Comparison of ENCODE assay signal across 22 cellular contexts in the genomic region with DNA sequence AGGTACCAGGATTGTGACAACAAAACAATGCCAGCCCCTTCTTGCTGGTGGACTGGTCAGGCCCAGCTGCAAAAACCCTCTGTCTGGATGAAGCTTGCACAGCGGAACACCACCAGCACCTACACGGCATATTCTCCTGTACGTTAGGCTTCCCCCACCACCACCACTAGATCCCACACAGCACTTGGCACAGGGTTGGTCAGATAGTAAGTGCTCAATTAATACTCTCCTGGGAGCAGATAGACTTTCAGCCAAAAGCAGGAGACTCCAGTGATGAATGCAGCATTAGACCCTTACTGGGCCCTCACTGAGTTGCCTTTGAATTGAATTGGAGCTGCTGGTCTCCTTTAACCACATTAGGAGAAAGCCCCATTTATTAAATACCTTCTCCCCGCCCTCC.
DNase-seq lines count a peak whose midpoint lies in the region; ATAC-seq, FAIRE-seq and TF ChIP-seq lines count a peak whose summit lies in the region.
"Had no signal": no experiment of that assay in that cellular context is flagged by ENCODE, and none has a peak within 500 bp of the region (broad histone marks: within the 10 kb centered on the region; RNA-seq: fewer than 3 reads in every experiment).

No MANE protein-coding gene starts in this region.

- FAIRE-seq in K562 (lab: Jason Lieb, UNC): no peak
- FAIRE-seq: D721Med, G401.6, GM12892, H54 had no signal

- no peak overlapping the region for H3K27ac Mint-ChIP-seq in endodermal cell
- H3K27ac Mint-ChIP-seq: B cell; CD8-positive, alpha-beta T cell; GM23338 had no signal

- H3K9me3 ChIP-seq in DND-41 (ENCODE audit: insufficient read depth, low read length, severe bottlenecking) (peaks cover 2% of the 10 kb centered on the region), K562 (replicated peaks; ENCODE audit: control insufficient read depth, insufficient read depth, low read depth, low read length) (peaks cover 6% of the 10 kb centered on the region), endodermal cell (ENCODE audit: control insufficient read depth, low read length) (peaks cover 5% of the 10 kb centered on the region), mesenchymal stem cell (ENCODE audit: control insufficient read depth, low read length) (peaks cover 1% of the 10 kb centered on the region)
- H3K9me3 ChIP-seq: Caco-2, HAP-1 had no signal

- ATAC-seq in DND-41 (ENCODE audit: insufficient read depth, low read depth): no peak
- ATAC-seq in K562: no peak
- ATAC-seq in GM21576 (IDR thresholded peaks at IDR 0.05; ENCODE audit: unreplicated experiment): no peak
- ATAC-seq: CD8-positive, alpha-beta T cell; GM23338 had no signal

- H2AFZ ChIP-seq in DND-41 (ENCODE audit: low read depth, low read length) (no peak overlapping the region), K562 (ENCODE audit: low read depth, low read length) (peak overlapping the region; percentile 62; the same call in 1 of the 2 replicates), mesenchymal stem cell (ENCODE audit: low read depth, low read length) (no peak overlapping the region)
- H2AFZ ChIP-seq: GM23338 had no signal

- no peak overlapping the region for H2AK5ac ChIP-seq in mesenchymal stem cell (ENCODE audit: low read length, severe bottlenecking)

- H3K14ac ChIP-seq in mesenchymal stem cell (ENCODE audit: low read length in 2 of 2): no peak overlapping the region

- H3K79me1 ChIP-seq in mesenchymal stem cell (replicated peaks; ENCODE audit: low read length, poor library complexity, severe bottlenecking): no peaks in the 10 kb centered on the region

- H3K9me1 ChIP-seq in K562 (ENCODE audit: control insufficient read depth, insufficient read depth, low read length): no peaks in the 10 kb centered on the region

- no TSS peak for BruUV-seq in K562 (replicated peaks; lab: Mats Ljungman, UMichigan)

- H3K4me3 Mint-ChIP-seq in endodermal cell: no peak overlapping the region
- H3K4me3 Mint-ChIP-seq: CD8-positive, alpha-beta T cell; GM23338 had no signal

- TF ChIP-seq RAD21 in K562 (CRISPR knock-in tag; conservative IDR thresholded peaks at IDR 0.05 in 1 of 2, IDR thresholded peaks at IDR 0.05 in 1 of 2): no peak

- H3K27me3 ChIP-seq in DND-41 (ENCODE audit: insufficient read depth, low read length, poor library complexity): no peaks in the 10 kb centered on the region
- no peaks in the 10 kb centered on the region; a peak in 1 of 5 replicates for H3K27me3 ChIP-seq in K562 (ENCODE audit: control insufficient read depth in 2 of 2, insufficient read depth in 2 of 2, low read length in 2 of 2)
- no peaks in the 10 kb centered on the region for H3K27me3 ChIP-seq in endodermal cell (ENCODE audit: control insufficient read depth, insufficient read depth, low read length, poor library complexity, severe bottlenecking)
- peaks cover 46 to 67% of the 10 kb centered on the region in 2 experiments for H3K27me3 ChIP-seq in mesenchymal stem cell (ENCODE audit: control insufficient read depth in 1 of 2, insufficient read depth in 1 of 2, low read length in 2 of 2)

- TF ChIP-seq CTCF in DND-41 (IDR thresholded peaks at IDR 0.05; ENCODE audit: borderline replicate concordance, extremely low read depth, low read length, poor library complexity, severe bottlenecking): no peak
- no peak for TF ChIP-seq CTCF in K562 (IDR thresholded peaks at IDR 0.05 in 2 of 3, conservative IDR thresholded peaks at IDR 0.05 in 1 of 3; ENCODE audit: insufficient read depth in 2 of 3, low read depth in 1 of 3, low read length in 3 of 3)
- TF ChIP-seq CTCF in endodermal cell (conservative IDR thresholded peaks at IDR 0.05): no peak

- no peak overlapping the region for H3K23ac ChIP-seq in mesenchymal stem cell (ENCODE audit: low read length in 2 of 2)

- peaks cover 9% of the 10 kb centered on the region for H3K4me1 Mint-ChIP-seq in endodermal cell

- TF ChIP-seq POLR2A in K562 (conservative IDR thresholded peaks at IDR 0.05): no peak

- no peak overlapping the region for H2BK120ac ChIP-seq in mesenchymal stem cell (ENCODE audit: low read depth, low read length)

- no peaks in the 10 kb centered on the region for H3K36me3 ChIP-seq in DND-41 (ENCODE audit: insufficient read depth, low read length)
- H3K36me3 ChIP-seq in K562 (ENCODE audit: control insufficient read depth, insufficient read depth, low read length): no peaks in the 10 kb centered on the region
- no peaks in the 10 kb centered on the region for H3K36me3 ChIP-seq in endodermal cell (ENCODE audit: control insufficient read depth, insufficient read depth, low read length)
- H3K36me3 ChIP-seq in mesenchymal stem cell (ENCODE audit: control insufficient read depth in 1 of 2, insufficient read depth in 2 of 2, low read depth in 1 of 2, low read length in 2 of 2): no peaks in the 10 kb centered on the region
- H3K36me3 ChIP-seq: BLaER1, HAP-1 had no signal

- no peaks in the 10 kb centered on the region for H3K36me3 Mint-ChIP-seq in endodermal cell (ENCODE audit: low read depth)
- H3K36me3 Mint-ChIP-seq: CD4-positive, CD25-positive, alpha-beta regulatory T cell; CD8-positive, alpha-beta T cell had no signal

- H4K20me1 ChIP-seq in DND-41 (ENCODE audit: insufficient read depth, low read length) (no peaks in the 10 kb centered on the region), K562 (replicated peaks; ENCODE audit: control insufficient read depth, insufficient read depth, low read length) (no peaks in the 10 kb centered on the region)
- H4K20me1 ChIP-seq: BLaER1 had no signal

- intact Hi-C loops in K562 (cut with micrococcal nuclease): no loop called here

- H3K79me2 ChIP-seq in DND-41 (ENCODE audit: insufficient read depth, low read length) (no peaks in the 10 kb centered on the region), K562 (ENCODE audit: control insufficient read depth, insufficient read depth, low read length) (no peaks in the 10 kb centered on the region)

- no peak overlapping the region for H3K9ac ChIP-seq in DND-41 (ENCODE audit: low read depth, low read length)
- no peak overlapping the region; a peak in 1 of 4 replicates for H3K9ac ChIP-seq in K562 (ENCODE audit: insufficient read depth in 1 of 2, low read depth in 2 of 2, low read length in 2 of 2)
- H3K9ac ChIP-seq in endodermal cell (ENCODE audit: extremely low read depth, low read length, poor library complexity, severe bottlenecking): no peak overlapping the region
- H3K9ac ChIP-seq in mesenchymal stem cell (ENCODE audit: low read length): no peak overlapping the region
- H3K9ac ChIP-seq: BLaER1 had no signal

- no peak overlapping the region for H4K8ac ChIP-seq in mesenchymal stem cell (ENCODE audit: low read length)

- POLR2A ChIA-PET in K562 (lab: Yijun Ruan, JAX): no interaction called here

- H2BK12ac ChIP-seq in mesenchymal stem cell (ENCODE audit: low read length in 2 of 2): peak overlapping the region in 1 of 2 experiments; percentile 80

- WGBS in K562 (ENCODE audit: insufficient coverage, low coverage, missing lambda C conversion rate): 75% methylated on average over 4 of the region's 4 CpGs
- WGBS in endodermal cell (ENCODE audit: insufficient coverage in 1 of 2, insufficient read length in 1 of 2), 2 experiments: 68 to 100% methylated on average over 1 to 4 of the region's 4 CpGs
- WGBS in mesenchymal stem cell: 73% methylated on average over 4 of the region's 4 CpGs

- H3K4me1 ChIP-seq in DND-41 (ENCODE audit: insufficient read depth, low read length) (peaks cover 91% of the 10 kb centered on the region), K562 (replicated peaks in 1 of 2; ENCODE audit: control insufficient read depth in 2 of 2, insufficient read depth in 2 of 2, low read length in 2 of 2) (peaks cover 45 to 46% of the 10 kb centered on the region in 2 experiments), endodermal cell (ENCODE audit: control insufficient read depth, insufficient read depth, low read length) (no peaks in the 10 kb centered on the region), mesenchymal stem cell (ENCODE audit: control insufficient read depth, insufficient read depth, low read depth, low read length) (peaks cover 10% of the 10 kb centered on the region)
- H3K4me1 ChIP-seq: Caco-2, HAP-1 had no signal

- H2BK15ac ChIP-seq in mesenchymal stem cell (ENCODE audit: low read depth, poor library complexity, severe bottlenecking): no peak overlapping the region

- no peak overlapping the region for H3K4me3 ChIP-seq in DND-41 (ENCODE audit: low read depth in 1 of 2, low read length in 2 of 2)
- no peak overlapping the region for H3K4me3 ChIP-seq in K562
- H3K4me3 ChIP-seq in endodermal cell (ENCODE audit: low read length): no peak overlapping the region
- no peak overlapping the region for H3K4me3 ChIP-seq in mesenchymal stem cell (ENCODE audit: insufficient read depth in 1 of 2, low read depth in 1 of 2, low read length in 2 of 2)
- H3K4me3 ChIP-seq: BLaER1, GM23338, HAP-1 had no signal

- in situ Hi-C loops in K562 (cut with MboI): no loop called here

- H3K27me3 Mint-ChIP-seq in endodermal cell (ENCODE audit: insufficient read depth): peaks cover 5% of the 10 kb centered on the region

- peaks cover 5% of the 10 kb centered on the region for H3K9me3 Mint-ChIP-seq in endodermal cell

- peak overlapping the region in 1 of 2 experiments; percentile 4 for H3K4ac ChIP-seq in mesenchymal stem cell (ENCODE audit: low read depth in 1 of 2, low read length in 2 of 2)

- no peak overlapping the region for H2BK5ac ChIP-seq in mesenchymal stem cell (ENCODE audit: low read depth, low read length, poor library complexity, severe bottlenecking)

- DNase-seq in DND-41: no peak
- no peak for DNase-seq in K562 (ENCODE audit: extremely low read depth in 1 of 4, low spot score in 3 of 4)
- DNase-seq in endodermal cell: peak; percentile 18
- no peak for DNase-seq in mesenchymal stem cell
- no peak for DNase-seq in AG08396 (ENCODE audit: low spot score)
- no peak for DNase-seq in DMS153 treated with DMSO at 0.1 percent for 48 hours (lab: John Stamatoyannopoulos, UW; ENCODE audit: unreplicated experiment)
- no peak for DNase-seq in superior temporal gyrus (ENCODE audit: extremely low spot score)
- DNase-seq: Caco-2; CD4-positive, CD25-positive, alpha-beta regulatory T cell; DMS 273 treated with DMSO at 0.1 percent for 48 hours; DMS79 treated with DMSO at 0.1 percent for 48 hours had no signal

- H3K18ac ChIP-seq in mesenchymal stem cell (ENCODE audit: low read depth in 1 of 2, low read length in 2 of 2): peak overlapping the region in 1 of 2 experiments; percentile 1

- CTCF ChIA-PET in K562 (lab: Yijun Ruan, JAX; ENCODE audit: low intra/inter-chr PET ratio): no interaction called here

- H3K27ac ChIP-seq in DND-41 (ENCODE audit: low read length): peak overlapping the region; percentile 66
- 0 out of 3 replicates have a peak overlapping the region, but pooled peaks have one; percentile 98 for H3K27ac ChIP-seq in K562 (ENCODE audit: extremely low read depth, low read depth, low read length)
- H3K27ac ChIP-seq in endodermal cell (ENCODE audit: low read depth, low read length): no peak overlapping the region
- no peak overlapping the region for H3K27ac ChIP-seq in mesenchymal stem cell (ENCODE audit: low read length, poor library complexity, severe bottlenecking)
- H3K27ac ChIP-seq: BLaER1, C4-2B had no signal

- no peak for TF ChIP-seq EP300 in K562 (IDR thresholded peaks at IDR 0.05; ENCODE audit: low read length)

- peak overlapping the region; percentile 29 for H4K91ac ChIP-seq in mesenchymal stem cell (ENCODE audit: low read length)

- H3K4me2 ChIP-seq in DND-41 (ENCODE audit: insufficient read depth, low read length) (no peak overlapping the region), K562 (ENCODE audit: insufficient read depth, low read length) (no peak overlapping the region), mesenchymal stem cell (ENCODE audit: low read length, poor library complexity, severe bottlenecking) (no peak overlapping the region)
- H3K4me2 ChIP-seq: BLaER1, GM23338 had no signal

Comparison
In these comparisons a context has a peak if more than half of its experiments do, and no peak if none do; other contexts are left out.
1. H3K27ac ChIP-seq: peak in DND-41 (single experiment) and K562 (single experiment); none in endodermal cell (single experiment) and mesenchymal stem cell (single experiment).